ENCODE assay signal across 1 cellular context in the genomic region with DNA sequence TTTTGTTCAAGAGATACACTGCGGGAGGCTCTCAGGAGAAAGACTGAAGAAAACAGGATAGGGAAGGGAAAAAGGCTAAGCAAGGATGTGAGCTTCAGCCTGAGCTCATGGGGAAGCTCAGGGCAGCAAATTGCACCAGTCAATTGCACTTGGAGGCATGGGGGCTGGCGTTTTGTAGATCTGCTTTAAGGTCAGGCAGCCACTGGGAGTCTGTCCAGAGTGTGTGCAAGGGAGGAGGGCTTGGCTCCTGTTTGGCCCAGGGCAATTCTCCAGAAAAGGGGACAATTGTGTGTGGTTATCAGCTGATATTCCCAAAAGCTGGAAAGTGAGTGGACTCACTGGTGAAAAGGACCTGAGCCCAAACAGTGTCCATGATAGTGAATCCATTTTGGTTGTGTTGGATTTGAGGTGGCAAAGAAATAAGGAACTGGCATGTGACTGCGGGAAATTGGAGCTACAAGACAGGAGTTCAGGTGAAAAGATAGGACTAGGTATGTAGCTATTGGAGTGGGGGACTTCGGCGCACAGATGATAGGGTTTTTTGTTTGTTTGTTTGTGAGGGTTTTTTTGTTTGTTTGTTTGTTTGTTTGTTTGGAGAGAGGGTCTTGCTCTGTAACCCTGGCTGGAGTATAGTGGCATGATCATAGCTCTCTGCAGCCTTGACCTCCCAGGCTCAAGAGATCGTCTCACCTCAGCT.
TF ChIP-seq lines count a peak whose summit lies in the region.

No MANE protein-coding gene starts in this region.

TF ChIP-seq in K562, 482 proteins besides CTCF, POLR2A, EP300 and RAD21:
- TF ChIP-seq DDX20 (tag; IDR thresholded peaks at IDR 0.05; ENCODE audit: low read depth), result 0 out of 2 replicates have a peak, but pooled peaks have one; percentile 26
- TF ChIP-seq EHMT2 (IDR thresholded peaks at IDR 0.05), result peak; percentile 11; the same call in 1 of the 2 replicates
- 0 out of 2 replicates have a peak, but pooled peaks have one; percentile 14 for TF ChIP-seq ZNF197 (CRISPR knock-in tag; IDR thresholded peaks at IDR 0.05; ENCODE audit: low read depth)
- TF ChIP-seq BRD9 (IDR thresholded peaks at IDR 0.05; ENCODE audit: low read depth, partially characterized antibody), result no peak
- TF ChIP-seq MTF1 (CRISPR knock-in tag; IDR thresholded peaks at IDR 0.05; ENCODE audit: borderline replicate concordance), result no peak
- TF ChIP-seq TBL1XR1 (IDR thresholded peaks at IDR 0.05; ENCODE audit: low read length in 2 of 2), result no peak
- TF ChIP-seq, protein P1, sequence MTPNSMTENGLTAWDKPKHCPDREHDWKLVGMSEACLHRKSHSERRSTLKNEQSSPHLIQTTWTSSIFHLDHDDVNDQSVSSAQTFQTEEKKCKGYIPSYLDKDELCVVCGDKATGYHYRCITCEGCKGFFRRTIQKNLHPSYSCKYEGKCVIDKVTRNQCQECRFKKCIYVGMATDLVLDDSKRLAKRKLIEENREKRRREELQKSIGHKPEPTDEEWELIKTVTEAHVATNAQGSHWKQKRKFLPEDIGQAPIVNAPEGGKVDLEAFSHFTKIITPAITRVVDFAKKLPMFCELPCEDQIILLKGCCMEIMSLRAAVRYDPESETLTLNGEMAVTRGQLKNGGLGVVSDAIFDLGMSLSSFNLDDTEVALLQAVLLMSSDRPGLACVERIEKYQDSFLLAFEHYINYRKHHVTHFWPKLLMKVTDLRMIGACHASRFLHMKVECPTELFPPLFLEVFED (CRISPR knock-in tag; conservative IDR thresholded peaks at IDR 0.05), result peak; percentile 68; the same call in 1 of the 2 replicates
- no peak for TF ChIP-seq ZBED1 (IDR thresholded peaks at IDR 0.05)
- no peak for TF ChIP-seq ZNF133 (CRISPR knock-in tag; IDR thresholded peaks at IDR 0.05)
- no peak for TF ChIP-seq THRAP3 (IDR thresholded peaks at IDR 0.05; ENCODE audit: borderline replicate concordance)
- TF ChIP-seq ID3 (CRISPR knock-in tag; IDR thresholded peaks at IDR 0.05), result no peak
- 0 out of 2 replicates have a peak, but pooled peaks have one; percentile 13 for TF ChIP-seq ID3 (tag; IDR thresholded peaks at IDR 0.05)
- TF ChIP-seq, protein P2, sequence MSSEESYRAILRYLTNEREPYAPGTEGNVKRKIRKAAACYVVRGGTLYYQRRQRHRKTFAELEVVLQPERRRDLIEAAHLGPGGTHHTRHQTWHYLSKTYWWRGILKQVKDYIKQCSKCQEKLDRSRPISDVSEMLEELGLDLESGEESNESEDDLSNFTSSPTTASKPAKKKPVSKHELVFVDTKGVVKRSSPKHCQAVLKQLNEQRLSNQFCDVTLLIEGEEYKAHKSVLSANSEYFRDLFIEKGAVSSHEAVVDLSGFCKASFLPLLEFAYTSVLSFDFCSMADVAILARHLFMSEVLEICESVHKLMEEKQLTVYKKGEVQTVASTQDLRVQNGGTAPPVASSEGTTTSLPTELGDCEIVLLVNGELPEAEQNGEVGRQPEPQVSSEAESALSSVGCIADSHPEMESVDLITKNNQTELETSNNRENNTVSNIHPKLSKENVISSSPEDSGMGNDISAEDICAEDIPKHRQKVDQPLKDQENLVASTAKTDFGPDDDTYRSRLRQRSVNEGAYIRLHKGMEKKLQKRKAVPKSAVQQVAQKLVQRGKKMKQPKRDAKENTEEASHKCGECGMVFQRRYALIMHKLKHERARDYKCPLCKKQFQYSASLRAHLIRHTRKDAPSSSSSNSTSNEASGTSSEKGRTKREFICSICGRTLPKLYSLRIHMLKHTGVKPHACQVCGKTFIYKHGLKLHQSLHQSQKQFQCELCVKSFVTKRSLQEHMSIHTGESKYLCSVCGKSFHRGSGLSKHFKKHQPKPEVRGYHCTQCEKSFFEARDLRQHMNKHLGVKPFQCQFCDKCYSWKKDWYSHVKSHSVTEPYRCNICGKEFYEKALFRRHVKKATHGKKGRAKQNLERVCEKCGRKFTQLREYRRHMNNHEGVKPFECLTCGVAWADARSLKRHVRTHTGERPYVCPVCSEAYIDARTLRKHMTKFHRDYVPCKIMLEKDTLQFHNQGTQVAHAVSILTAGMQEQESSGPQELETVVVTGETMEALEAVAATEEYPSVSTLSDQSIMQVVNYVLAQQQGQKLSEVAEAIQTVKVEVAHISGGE (CRISPR knock-in tag; IDR thresholded peaks at IDR 0.05), result no peak
- TF ChIP-seq HDAC2 (IDR thresholded peaks at IDR 0.05), result no peak
- TF ChIP-seq, protein P3, sequence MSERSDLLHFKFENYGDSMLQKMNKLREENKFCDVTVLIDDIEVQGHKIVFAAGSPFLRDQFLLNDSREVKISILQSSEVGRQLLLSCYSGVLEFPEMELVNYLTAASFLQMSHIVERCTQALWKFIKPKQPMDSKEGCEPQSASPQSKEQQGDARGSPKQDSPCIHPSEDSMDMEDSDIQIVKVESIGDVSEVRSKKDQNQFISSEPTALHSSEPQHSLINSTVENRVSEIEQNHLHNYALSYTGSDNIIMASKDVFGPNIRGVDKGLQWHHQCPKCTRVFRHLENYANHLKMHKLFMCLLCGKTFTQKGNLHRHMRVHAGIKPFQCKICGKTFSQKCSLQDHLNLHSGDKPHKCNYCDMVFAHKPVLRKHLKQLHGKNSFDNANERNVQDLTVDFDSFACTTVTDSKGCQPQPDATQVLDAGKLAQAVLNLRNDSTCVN (CRISPR knock-in tag; IDR thresholded peaks at IDR 0.05), result peak; percentile 61; the same call in 1 of the 2 replicates
